21 cellular contexts compared by ENCODE assay signal in the genomic region with DNA sequence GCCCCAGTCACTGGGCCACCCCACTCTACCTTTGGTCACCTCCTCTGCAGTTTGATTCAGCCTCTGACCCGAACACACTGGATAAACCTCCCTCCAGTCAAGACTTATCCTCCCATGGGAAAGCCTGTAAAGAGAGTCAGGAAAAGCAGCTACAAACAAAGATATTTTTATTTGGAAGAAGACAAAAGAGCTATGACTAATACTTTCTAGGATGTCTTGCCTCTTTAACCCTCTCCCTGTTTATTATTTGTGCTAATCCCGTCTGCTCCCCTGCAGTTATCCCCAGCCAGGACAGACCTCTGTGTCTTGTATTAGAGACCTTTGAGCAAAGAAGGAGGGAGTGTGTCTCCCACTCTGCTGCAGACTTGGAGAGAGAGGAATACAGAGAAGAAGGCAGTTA.
DNase-seq lines count a peak whose midpoint lies in the region; FAIRE-seq and TF ChIP-seq lines count a peak whose summit lies in the region.
"Had no signal": no experiment of that assay in that cellular context is flagged by ENCODE, and none has a peak within 500 bp of the region (broad histone marks: within the 10 kb centered on the region; RNA-seq: fewer than 3 reads in every experiment).

No MANE protein-coding gene starts in this region.

- FAIRE-seq in endothelial cell of umbilical vein (lab: Jason Lieb, UNC) (peak; percentile 35), H54 (lab: Jason Lieb, UNC) (no peak)

- no peak overlapping the region for H3K4me2 ChIP-seq in endothelial cell of umbilical vein (ENCODE audit: insufficient read depth, low read length)
- no peak overlapping the region for H3K4me2 ChIP-seq in neuronal stem cell (ENCODE audit: insufficient read depth, low read length, poor library complexity, severe bottlenecking)

- H4K20me1 ChIP-seq in endothelial cell of umbilical vein (replicated peaks; ENCODE audit: control insufficient read depth, extremely low read depth, insufficient read depth, low read length), result no peaks in the 10 kb centered on the region

- intact Hi-C loops in endothelial cell of umbilical vein (cut with micrococcal nuclease), result no loop called here
- intact Hi-C loops in esophagus muscularis mucosa (cut with DNase I), result no loop called here

- H4K8ac ChIP-seq in neuronal stem cell (ENCODE audit: low read depth, low read length), result no peak overlapping the region

- H3K9ac ChIP-seq in endothelial cell of umbilical vein (replicated peaks; ENCODE audit: extremely low read depth, insufficient read depth, low read length) (no peak overlapping the region), neuronal stem cell (ENCODE audit: low read depth, low read length, poor library complexity) (no peak overlapping the region)

- POLR2A ChIA-PET in endothelial cell of umbilical vein (lab: Charles Lee), result no interaction called here

- peak; percentile 45 for DNase-seq in AG20443 (ENCODE audit: low spot score)
- peak; percentile 41 for DNase-seq in M059J (ENCODE audit: low read depth)
- peak; percentile 66 for DNase-seq in endothelial cell of umbilical vein (ENCODE audit: low read depth, low spot score)
- DNase-seq in neuronal stem cell (ENCODE audit: low spot score), result peak; percentile 23
- DNase-seq in H54 (ENCODE audit: insufficient read length, low spot score), result no peak
- DNase-seq in activated CD8-positive, alpha-beta memory T cell treated with anti-CD3 and anti-CD28 coated beads, Interleukin-2, amount 50 U/mL, for 48 hours, result no peak
- DNase-seq in D341Med (ENCODE audit: low spot score), result no peak
- DNase-seq in esophagus muscularis mucosa (ENCODE audit: extremely low spot score), result no peak
- DNase-seq: activated CD4-positive, alpha-beta T cell treated with anti-CD3 and anti-CD28 coated beads, Interleukin-2, amount 50 U/mL, for 1 hour; activated naive CD4-positive, alpha-beta T cell treated with anti-CD3 and anti-CD28 coated beads, Interleukin-2, amount 10 ng/mL, durations not matched to agents 7 days and 5 days; body of pancreas; CD8-positive, alpha-beta T cell; DND-41; H7; heart left ventricle; immature natural killer cell; NCI-H2029 treated with DMSO at 0.1 percent for 48 hours; NCI-H510A; stimulated activated naive B cell treated with anti-CD40 and anti-IgM and Interleukin-4, amounts not matched to agents 10 μg/mL and 1 μg/mL and 100 μg/mL, for 72 hours had no signal

- no peak overlapping the region for H3K23ac ChIP-seq in neuronal stem cell (ENCODE audit: low read depth, low read length, poor library complexity)

- BruUV-seq in endothelial cell of umbilical vein (replicated peaks; lab: Mats Ljungman, UMichigan), result no TSS peak

- no peak overlapping the region for H3K14ac ChIP-seq in neuronal stem cell (ENCODE audit: low read length)

- H3K79me2 ChIP-seq in endothelial cell of umbilical vein (ENCODE audit: control insufficient read depth, insufficient read depth, low read length), result no peaks in the 10 kb centered on the region

- CTCF ChIA-PET in endothelial cell of umbilical vein (lab: Charles Lee), result interaction anchor here (0.7 to 1.1 kb wide), 2 partner anchors 9 to 12 kb away, joined by 3 read pairs; no protein-coding TSS in a partner anchor

- no peaks in the 10 kb centered on the region for H3K9me1 ChIP-seq in endothelial cell of umbilical vein (replicated peaks; ENCODE audit: control insufficient read depth, extremely low read depth, insufficient read depth, low read length)

- dilution Hi-C loops in endothelial cell of umbilical vein (cut with MboI; ENCODE audit: extremely low pct_ligation_motif_present, low sequenced_read_pairs), result no loop called here

- no peaks in the 10 kb centered on the region for H3K79me1 ChIP-seq in neuronal stem cell (ENCODE audit: low read depth, low read length)

- H3K18ac ChIP-seq in neuronal stem cell (ENCODE audit: low read length), result no peak overlapping the region

- H2BK5ac ChIP-seq in neuronal stem cell (ENCODE audit: low read length), result no peak overlapping the region

- no peak overlapping the region for H3K4ac ChIP-seq in neuronal stem cell (ENCODE audit: low read length)

- no CpG with 5 or more reads among the region's 2 CpGs for WGBS in neuronal stem cell (ENCODE audit: extremely low coverage in 2 of 2, insufficient read length in 2 of 2, insufficient replicate concordance in 1 of 2), 2 donors
- 57% methylated on average over 2 of the region's 2 CpGs for WGBS in esophagus muscularis mucosa

- H3K4me3 ChIP-seq in endothelial cell of umbilical vein (replicated peaks in 1 of 3; ENCODE audit: insufficient read depth in 1 of 3, low read depth in 1 of 3, low read length in 3 of 3) (no peak overlapping the region), neuronal stem cell (ENCODE audit: low read length in 2 of 2) (no peak overlapping the region), esophagus muscularis mucosa (no peak overlapping the region)
- H3K4me3 ChIP-seq: body of pancreas, heart left ventricle, tibial nerve had no signal

- TF ChIP-seq CTCF in endothelial cell of umbilical vein (IDR thresholded peaks at IDR 0.05; ENCODE audit: extremely low read depth in 1 of 2, insufficient read depth in 1 of 2, low read depth in 1 of 2, low read length in 2 of 2), result no peak
- no peak for TF ChIP-seq CTCF in esophagus muscularis mucosa (IDR thresholded peaks at IDR 0.05)

- H3K36me3 ChIP-seq in endothelial cell of umbilical vein (ENCODE audit: control insufficient read depth in 2 of 2, extremely low read depth in 1 of 2, insufficient read depth in 2 of 2, low read length in 2 of 2), result no peaks in the 10 kb centered on the region
- no peaks in the 10 kb centered on the region for H3K36me3 ChIP-seq in neuronal stem cell (replicated peaks in 1 of 2; ENCODE audit: control insufficient read depth in 2 of 2, insufficient read depth in 2 of 2, low read length in 2 of 2)
- H3K36me3 ChIP-seq in esophagus muscularis mucosa, result no peaks in the 10 kb centered on the region
- H3K36me3 ChIP-seq: heart left ventricle, tibial nerve had no signal

- no peak overlapping the region for H3K27ac ChIP-seq in endothelial cell of umbilical vein (ENCODE audit: insufficient read depth, low read depth, low read length)
- H3K27ac ChIP-seq in neuronal stem cell (replicated peaks; ENCODE audit: low read length), result no peak overlapping the region
- no peak overlapping the region for H3K27ac ChIP-seq in esophagus muscularis mucosa (replicated peaks in 1 of 4)
- H3K27ac ChIP-seq: body of pancreas, heart left ventricle, HL-60, tibial nerve had no signal

- H2BK120ac ChIP-seq in neuronal stem cell (ENCODE audit: low read depth, low read length), result no peak overlapping the region

- TF ChIP-seq EP300 in esophagus muscularis mucosa (IDR thresholded peaks at IDR 0.05), result no peak

- no peak overlapping the region for H2BK15ac ChIP-seq in neuronal stem cell (ENCODE audit: low read length)

- H2AK5ac ChIP-seq in neuronal stem cell (ENCODE audit: low read depth, low read length), result no peak overlapping the region

- no peak for TF ChIP-seq POLR2A in endothelial cell of umbilical vein (IDR thresholded peaks at IDR 0.05; ENCODE audit: low read depth, low read length)
- no peak for TF ChIP-seq POLR2A in H54 (IDR thresholded peaks at IDR 0.05; ENCODE audit: low read depth, low read length)
- TF ChIP-seq POLR2A in esophagus muscularis mucosa (IDR thresholded peaks at IDR 0.05; ENCODE audit: low read depth), result no peak

- H2AFZ ChIP-seq in endothelial cell of umbilical vein (ENCODE audit: low read depth, low read length) (no peak overlapping the region), neuronal stem cell (ENCODE audit: low read length) (peak overlapping the region; percentile 54)

- H3K9me3 ChIP-seq in endothelial cell of umbilical vein (replicated peaks; ENCODE audit: control insufficient read depth, insufficient read depth, low read length), result no peaks in the 10 kb centered on the region
- H3K9me3 ChIP-seq in neuronal stem cell (replicated peaks in 1 of 2; ENCODE audit: control insufficient read depth in 2 of 2, insufficient read depth in 1 of 2, low read depth in 1 of 2, low read length in 2 of 2), result peaks cover 0 to 4% of the 10 kb centered on the region in 2 donors
- H3K9me3 ChIP-seq in esophagus muscularis mucosa, result peaks cover 0 to 4% (median 0%) of the 10 kb centered on the region in 4 donors
- H3K9me3 ChIP-seq: body of pancreas, heart left ventricle, tibial nerve had no signal

- peaks cover 6% of the 10 kb centered on the region for H3K4me1 ChIP-seq in endothelial cell of umbilical vein (ENCODE audit: control insufficient read depth, extremely low read depth, insufficient read depth, low read length)
- H3K4me1 ChIP-seq in neuronal stem cell (ENCODE audit: control insufficient read depth in 2 of 2, insufficient read depth in 1 of 2, low read depth in 1 of 2, low read length in 2 of 2), result peaks cover 6 to 19% of the 10 kb centered on the region in 2 donors
- no peaks in the 10 kb centered on the region for H3K4me1 ChIP-seq in esophagus muscularis mucosa
- H3K4me1 ChIP-seq: body of pancreas had no signal

- H4K91ac ChIP-seq in neuronal stem cell (ENCODE audit: low read depth, low read length, poor library complexity), result no peak overlapping the region

- no peak overlapping the region for H2BK12ac ChIP-seq in neuronal stem cell (ENCODE audit: low read length)

- H3K27me3 ChIP-seq in endothelial cell of umbilical vein (ENCODE audit: control insufficient read depth in 2 of 2, insufficient read depth in 2 of 2, low read length in 2 of 2) (no peaks in the 10 kb centered on the region), neuronal stem cell (ENCODE audit: control insufficient read depth in 3 of 3, insufficient read depth in 3 of 3, low read depth in 1 of 3, low read length in 3 of 3) (no peaks in the 10 kb centered on the region), esophagus muscularis mucosa (no peaks in the 10 kb centered on the region)
- H3K27me3 ChIP-seq: body of pancreas, heart left ventricle, tibial nerve had no signal

TF ChIP-seq in endothelial cell of umbilical vein, 7 proteins besides CTCF, POLR2A, EP300 and RAD21:
- no peak for TF ChIP-seq MYC (IDR thresholded peaks at IDR 0.05; ENCODE audit: low read depth, low read length)
- no peak for TF ChIP-seq JUN (IDR thresholded peaks at IDR 0.05; ENCODE audit: borderline replicate concordance, insufficient read depth, insufficient read length, low read depth)
- no peak for TF ChIP-seq GATA2 (IDR thresholded peaks at IDR 0.05; ENCODE audit: insufficient read depth, insufficient read length, low read depth, low read length)
- TF ChIP-seq POLR2AphosphoS5 (IDR thresholded peaks at IDR 0.05; ENCODE audit: insufficient read depth, low read depth, low read length), result no peak
- TF ChIP-seq EZH2 (IDR thresholded peaks at IDR 0.05; ENCODE audit: borderline replicate concordance, low read depth, low read length, severe bottlenecking), result no peak
- TF ChIP-seq, protein P1, sequence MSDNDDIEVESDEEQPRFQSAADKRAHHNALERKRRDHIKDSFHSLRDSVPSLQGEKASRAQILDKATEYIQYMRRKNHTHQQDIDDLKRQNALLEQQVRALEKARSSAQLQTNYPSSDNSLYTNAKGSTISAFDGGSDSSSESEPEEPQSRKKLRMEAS (IDR thresholded peaks at IDR 0.05; ENCODE audit: insufficient read depth, insufficient read length), result no peak
- TF ChIP-seq FOS (IDR thresholded peaks at IDR 0.05; ENCODE audit: borderline replicate concordance, insufficient read depth, low read length), result no peak

Comparison
In these comparisons a context has a peak if more than half of its experiments do, and no peak if none do; other contexts are left out.
1. DNase-seq: peak in AG20443 (single experiment), M059J (single experiment), endothelial cell of umbilical vein (single experiment) and neuronal stem cell (single experiment); none in H54 (single experiment), activated CD8-positive, alpha-beta memory T cell treated with anti-CD3 and anti-CD28 coated beads, Interleukin-2, amount 50 U/mL, for 48 hours (single experiment), D341Med (single experiment) and esophagus muscularis mucosa (single experiment).